29 cellular contexts compared by ENCODE assay signal in genomic region chr5:104659497-104659896, GRCh38.
"Had no signal": no experiment of that assay in that cellular context is flagged by ENCODE, and none has a peak within 500 bp of the region (broad histone marks: within the 10 kb centered on the region; RNA-seq: fewer than 3 reads in every experiment).

No MANE protein-coding gene starts in this region.

- H3K9me3 ChIP-seq: esophagus muscularis mucosa, gastrocnemius medialis had no signal

- DNase-seq: activated B cell treated with CpG ODN at 0.5 μM for 24 hours; activated CD4-positive, alpha-beta T cell treated with anti-CD3 and anti-CD28 coated beads for 48 hours; activated CD4-positive, alpha-beta T cell treated with anti-CD3 and anti-CD28 coated beads, Interleukin-2, amount 50 U/mL, for 1 hour; activated CD4-positive, alpha-beta T cell treated with anti-CD3 and anti-CD28 coated beads, Interleukin-2, amount 50 U/mL, for 48 hours; activated CD8-positive, alpha-beta memory T cell treated with anti-CD3 and anti-CD28 coated beads for 24 hours; activated CD8-positive, alpha-beta T cell treated with anti-CD3 and anti-CD28 coated beads for 36 hours; activated effector memory CD4-positive, alpha-beta T cell treated with Interleukin-2 at 50 U/mL for 16 hours; activated gamma-delta T cell treated with Interleukin-2 at 50 U/mL for 16 hours; activated naive CD4-positive, alpha-beta T cell treated with anti-CD3 and anti-CD28 coated beads, Interleukin-2, amount 50 U/mL, for 16 hours; activated naive CD4-positive, alpha-beta T cell treated with Interleukin-2 at 50 U/mL for 16 hours; activated T-cell treated with anti-CD3 and anti-CD28 coated beads, Interleukin-2, amount 50 U/mL, for 4 hours; amniotic stem cell; anterior cingulate cortex; brain microvascular endothelial cell; dorsolateral prefrontal cortex; effector memory CD4-positive, alpha-beta T cell; endodermal cell; erythroblast; foreskin keratinocyte; gastrocnemius medialis; glutamatergic neuron; heart left ventricle; T-helper 17 cell; T1000; WERI-Rb-1 had no signal

- ATAC-seq: activated CD4-positive, CD25-positive, alpha-beta regulatory T cell treated with anti-CD3 and anti-CD28 coated beads, Interleukin-2, amount 50 U/mL, for 24 hours; activated CD8-positive, alpha-beta T cell treated with anti-CD3 and anti-CD28 coated beads for 36 hours; activated T-cell treated with anti-CD3 and anti-CD28 coated beads, Interleukin-2, amount 50 U/mL, for 4 hours; activated T-helper 17 cell treated with anti-CD3 and anti-CD28 coated beads, Interleukin-2, amount 50 U/mL, for 72 hours; foreskin keratinocyte; gastrocnemius medialis; heart left ventricle; T-helper 17 cell had no signal

- H3K4me3 ChIP-seq: coronary artery, dorsolateral prefrontal cortex, esophagus muscularis mucosa, gastrocnemius medialis, heart left ventricle had no signal

- H3K27ac ChIP-seq: brain microvascular endothelial cell, coronary artery, dorsolateral prefrontal cortex, esophagus muscularis mucosa, foreskin keratinocyte, gastrocnemius medialis, WERI-Rb-1 had no signal

- H3K4me1 ChIP-seq: esophagus muscularis mucosa, foreskin keratinocyte, gastrocnemius medialis, heart left ventricle had no signal

- H3K27me3 ChIP-seq: brain microvascular endothelial cell, dorsolateral prefrontal cortex, esophagus muscularis mucosa, foreskin keratinocyte, gastrocnemius medialis, heart left ventricle had no signal
